ENCODE assay signal across 2 cellular contexts in the genomic region with DNA sequence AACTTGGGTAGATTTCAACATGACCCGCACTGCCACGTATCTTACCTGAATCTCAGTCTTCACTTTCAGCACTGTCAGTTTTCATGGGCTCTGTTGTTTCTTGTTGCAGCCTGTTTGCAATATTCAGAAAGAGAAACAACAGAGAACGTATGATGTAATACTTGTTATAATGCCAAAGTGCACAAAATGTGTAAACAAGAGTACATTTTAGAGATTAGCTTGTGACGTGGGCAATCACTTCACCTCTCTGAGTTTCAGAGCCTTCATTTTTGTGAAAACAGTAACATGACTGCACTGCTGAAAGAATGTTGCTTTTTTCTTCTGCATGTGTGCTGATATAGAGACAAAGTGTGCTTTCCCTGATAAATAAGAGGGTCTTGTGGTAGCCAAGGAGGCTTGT. TPM values are rescaled to one million over a fixed set of nuclear protein-coding genes. Genes with fewer than 3 reads are reported as not detected.
"Had no signal": no experiment of that assay in that cellular context is flagged by ENCODE, and none has a peak within 500 bp of the region (broad histone marks: within the 10 kb centered on the region; RNA-seq: fewer than 3 reads in every experiment).

No MANE protein-coding gene starts in this region.

RNA-seq across cellular contexts. Expression of gene ZDHHC11B, which starts 16.5 kb away (rescaled TPM):
- total RNA-seq: glomerular endothelial cell, lung microvascular endothelial cell had no signal
